In genomic region chrY:12793999-12794398, GRCh38 we compare ENCODE assay signal across 25 cellular contexts.
"Had no signal": no experiment of that assay in that cellular context is flagged by ENCODE, and none has a peak within 500 bp of the region (broad histone marks: within the 10 kb centered on the region; RNA-seq: fewer than 3 reads in every experiment).

No MANE protein-coding gene starts in this region.

- DNase-seq: activated CD4-positive, alpha-beta memory T cell treated with anti-CD3 and anti-CD28 coated beads, Interleukin-2, amount 10 ng/mL, durations not matched to agents 7 days and 5 days; activated CD4-positive, alpha-beta T cell treated with anti-CD3 and anti-CD28 coated beads, Interleukin-2, amount 10 ng/mL, durations not matched to agents 7 days and 5 days; activated effector memory CD4-positive, alpha-beta T cell treated with anti-CD3 and anti-CD28 coated beads, Interleukin-2, amount 50 U/mL, for 16 hours; activated naive CD4-positive, alpha-beta T cell treated with anti-CD3 and anti-CD28 coated beads for 36 hours; activated naive CD8-positive, alpha-beta T cell treated with anti-CD3 and anti-CD28 coated beads, Interleukin-2, amount 10 ng/mL, durations not matched to agents 7 days and 5 days; amniotic stem cell; brain microvascular endothelial cell; cortex of kidney; effector memory CD8-positive, alpha-beta T cell; erythroblast; gastrocnemius medialis; glutamatergic neuron; left lung; mucosa of descending colon; spleen; stimulated activated naive CD4-positive, alpha-beta T cell treated with Interleukin-2 at 50 U/mL for 16 hours; T1000; WERI-Rb-1 had no signal

- H3K27ac ChIP-seq: brain microvascular endothelial cell, gastrocnemius medialis, left lung, right atrium auricular region, spleen, thoracic aorta, vagina, WERI-Rb-1 had no signal

- H3K27me3 Mint-ChIP-seq: activated CD4-positive, alpha-beta memory T cell treated with anti-CD3 and anti-CD28 coated beads, Interleukin-2, amount 10 ng/mL, durations not matched to agents 7 days and 5 days; activated CD4-positive, alpha-beta T cell treated with anti-CD3 and anti-CD28 coated beads, Interleukin-2, amount 10 ng/mL, durations not matched to agents 7 days and 5 days; activated naive CD8-positive, alpha-beta T cell treated with anti-CD3 and anti-CD28 coated beads, Interleukin-2, amount 10 ng/mL, durations not matched to agents 7 days and 5 days; effector memory CD8-positive, alpha-beta T cell; natural killer cell treated with Interleukin-12 subunit alpha and Interleukin-12 subunit beta and Interleukin-15 and Interleukin-18, amount 100 ng/mL, for 72 hours; type B pancreatic cell had no signal

- H3K9me3 Mint-ChIP-seq: activated CD4-positive, alpha-beta memory T cell treated with anti-CD3 and anti-CD28 coated beads, Interleukin-2, amount 10 ng/mL, durations not matched to agents 7 days and 5 days; activated CD4-positive, alpha-beta T cell treated with anti-CD3 and anti-CD28 coated beads, Interleukin-2, amount 10 ng/mL, durations not matched to agents 7 days and 5 days; activated naive CD4-positive, alpha-beta T cell treated with anti-CD3 and anti-CD28 coated beads for 36 hours; activated naive CD8-positive, alpha-beta T cell treated with anti-CD3 and anti-CD28 coated beads, Interleukin-2, amount 10 ng/mL, durations not matched to agents 7 days and 5 days; effector memory CD8-positive, alpha-beta T cell; natural killer cell treated with Interleukin-12 subunit alpha and Interleukin-12 subunit beta and Interleukin-15 and Interleukin-18, amount 100 ng/mL, for 72 hours; type B pancreatic cell had no signal

- H3K36me3 ChIP-seq: brain microvascular endothelial cell, gastrocnemius medialis, right atrium auricular region, thoracic aorta, vagina, WERI-Rb-1 had no signal

- H3K4me1 ChIP-seq: gastrocnemius medialis, left lung, right atrium auricular region, spleen, vagina had no signal

- H3K4me3 ChIP-seq: gastrocnemius medialis, left lung, lung, mucosa of descending colon, right atrium auricular region, spleen, thoracic aorta, vagina had no signal

- H3K4me3 Mint-ChIP-seq: activated CD4-positive, alpha-beta memory T cell treated with anti-CD3 and anti-CD28 coated beads, Interleukin-2, amount 10 ng/mL, durations not matched to agents 7 days and 5 days; activated CD4-positive, alpha-beta T cell treated with anti-CD3 and anti-CD28 coated beads, Interleukin-2, amount 10 ng/mL, durations not matched to agents 7 days and 5 days; activated naive CD4-positive, alpha-beta T cell treated with anti-CD3 and anti-CD28 coated beads for 36 hours; activated naive CD8-positive, alpha-beta T cell treated with anti-CD3 and anti-CD28 coated beads, Interleukin-2, amount 10 ng/mL, durations not matched to agents 7 days and 5 days; effector memory CD8-positive, alpha-beta T cell; natural killer cell treated with Interleukin-12 subunit alpha and Interleukin-12 subunit beta and Interleukin-15 and Interleukin-18, amount 100 ng/mL, for 72 hours; type B pancreatic cell had no signal

- H3K4me1 Mint-ChIP-seq: activated CD4-positive, alpha-beta T cell treated with anti-CD3 and anti-CD28 coated beads, Interleukin-2, amount 10 ng/mL, durations not matched to agents 7 days and 5 days had no signal

- H3K27me3 ChIP-seq: brain microvascular endothelial cell, gastrocnemius medialis, left lung, right atrium auricular region, spleen, vagina had no signal

- H3K36me3 Mint-ChIP-seq: type B pancreatic cell had no signal

- ATAC-seq: activated CD4-positive, CD25-positive, alpha-beta regulatory T cell treated with anti-CD3 and anti-CD28 coated beads, Interleukin-2, amount 50 U/mL, for 24 hours; effector memory CD8-positive, alpha-beta T cell; gastrocnemius medialis; left lung; mucosa of descending colon had no signal

- H3K27ac Mint-ChIP-seq: activated CD4-positive, alpha-beta memory T cell treated with anti-CD3 and anti-CD28 coated beads, Interleukin-2, amount 10 ng/mL, durations not matched to agents 7 days and 5 days; activated CD4-positive, alpha-beta T cell treated with anti-CD3 and anti-CD28 coated beads, Interleukin-2, amount 10 ng/mL, durations not matched to agents 7 days and 5 days; activated naive CD4-positive, alpha-beta T cell treated with anti-CD3 and anti-CD28 coated beads for 36 hours; activated naive CD8-positive, alpha-beta T cell treated with anti-CD3 and anti-CD28 coated beads, Interleukin-2, amount 10 ng/mL, durations not matched to agents 7 days and 5 days; effector memory CD8-positive, alpha-beta T cell; natural killer cell treated with Interleukin-12 subunit alpha and Interleukin-12 subunit beta and Interleukin-15 and Interleukin-18, amount 100 ng/mL, for 72 hours; type B pancreatic cell had no signal

- H3K9me3 ChIP-seq: gastrocnemius medialis, left lung, mucosa of descending colon, right atrium auricular region, spleen, thoracic aorta, vagina had no signal
